In the genomic region with DNA sequence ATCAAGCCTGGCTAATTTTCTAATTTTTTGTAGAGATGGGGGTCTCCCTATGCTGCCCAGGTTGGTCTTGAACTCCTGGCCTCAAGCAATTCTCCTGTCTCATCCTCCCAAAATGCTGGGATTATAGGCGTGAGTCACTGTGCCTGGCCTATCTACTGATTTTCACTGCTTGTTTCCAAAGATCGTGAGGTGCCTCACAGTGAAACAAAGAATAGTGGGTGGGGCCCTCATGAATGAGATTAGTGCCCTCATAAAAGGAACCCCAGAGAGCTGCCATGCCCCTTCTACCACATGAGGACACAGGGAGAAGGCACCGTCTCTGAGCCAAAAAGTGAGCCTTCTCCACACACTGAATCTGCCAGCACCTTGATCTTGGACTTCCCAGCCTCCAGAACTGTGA, we compare ENCODE assay signal across 28 cellular contexts.
"Had no signal": no experiment of that assay in that cellular context is flagged by ENCODE, and none has a peak within 500 bp of the region (broad histone marks: within the 10 kb centered on the region; RNA-seq: fewer than 3 reads in every experiment).

No MANE protein-coding gene starts in this region.

- H3K27me3 ChIP-seq: ascending aorta, cardiac muscle cell, SJCRH30 had no signal

- H3K36me3 ChIP-seq: SJCRH30 had no signal

- DNase-seq: activated CD4-positive, alpha-beta T cell treated with anti-CD3 and anti-CD28 coated beads for 1 hour; activated CD4-positive, alpha-beta T cell treated with anti-CD3 and anti-CD28 coated beads for 48 hours; activated CD4-positive, alpha-beta T cell treated with anti-CD3 and anti-CD28 coated beads, Interleukin-2, amount 50 U/mL, for 4 hours; activated CD4-positive, CD25-positive, alpha-beta regulatory T cell; activated CD8-positive, alpha-beta T cell treated with anti-CD3 and anti-CD28 coated beads for 36 hours; activated effector memory CD4-positive, alpha-beta T cell treated with anti-CD3 and anti-CD28 coated beads, Interleukin-2, amount 50 U/mL, for 16 hours; activated naive CD4-positive, alpha-beta T cell; activated naive CD4-positive, alpha-beta T cell treated with anti-CD3 and anti-CD28 coated beads, Interleukin-2, amount 50 U/mL, for 16 hours; activated naive CD8-positive, alpha-beta T cell treated with anti-CD3 and anti-CD28 coated beads for 36 hours; activated T-cell treated with anti-CD3 and anti-CD28 coated beads, Interleukin-2, amount 50 U/mL, for 1 hour; activated T-cell treated with anti-CD3 and anti-CD28 coated beads, Interleukin-2, amount 50 U/mL, for 72 hours; amniotic stem cell; NCI-H1105; NCI-H1417 treated with DMSO at 0.1 percent for 48 hours; NCI-H187 treated with DMSO at 0.1 percent for 48 hours; NCI-H2081 treated with DMSO at 0.1 percent for 48 hours; NCI-H345; NCI-H524 treated with DMSO at 0.1 percent for 48 hours; OCI-M1; SHP77; SJCRH30; T1000; WERI-Rb-1 had no signal

- H3K9ac ChIP-seq: KMS-11 had no signal

- H3K4me3 ChIP-seq: ascending aorta, cardiac muscle cell, SJCRH30, SK-N-MC had no signal

- H3K4me1 ChIP-seq: SJCRH30 had no signal

- H3K4me2 ChIP-seq: KMS-11 had no signal

- H3K9me3 ChIP-seq: ascending aorta, SJCRH30 had no signal

- ATAC-seq: activated CD8-positive, alpha-beta T cell treated with anti-CD3 and anti-CD28 coated beads for 36 hours; activated T-cell treated with anti-CD3 and anti-CD28 coated beads, Interleukin-2, amount 50 U/mL, for 72 hours; activated T-helper 17 cell treated with anti-CD3 and anti-CD28 coated beads, Interleukin-2, amount 50 U/mL, for 72 hours had no signal

- H3K27ac ChIP-seq: cardiac muscle cell, KMS-11, SJCRH30, SK-N-MC, WERI-Rb-1 had no signal
